Comparison of ENCODE assay signal across 8 cellular contexts in the genomic region with DNA sequence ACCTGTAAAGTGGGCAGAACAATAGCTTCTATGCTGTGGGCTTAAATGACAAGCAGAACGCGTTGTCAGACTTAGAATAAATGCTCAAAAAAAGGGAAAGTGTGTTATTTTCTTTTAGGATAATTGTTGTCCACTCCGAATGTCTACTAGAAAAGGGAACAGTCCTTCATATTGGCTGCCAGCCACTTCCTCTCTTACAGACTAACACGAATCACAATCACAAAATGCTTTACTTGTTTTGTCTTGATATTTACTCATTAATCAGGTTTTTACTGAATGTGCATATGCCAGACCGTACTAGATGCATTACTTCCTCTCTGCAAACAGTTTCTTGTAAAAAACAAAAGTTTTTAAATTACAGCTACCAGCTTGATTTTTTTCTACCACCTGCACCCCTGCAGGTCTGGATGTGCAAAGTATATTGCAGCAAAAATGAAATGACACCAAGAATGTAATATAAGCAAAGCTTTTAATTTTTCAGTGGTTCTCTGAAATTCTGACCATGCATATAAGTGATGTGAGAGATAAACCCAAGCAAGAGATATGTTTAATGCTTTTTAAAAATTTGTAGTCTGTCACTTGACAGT. TPM values are rescaled to one million over a fixed set of nuclear protein-coding genes. Genes with fewer than 3 reads are reported as not detected.
A peak's percentile ranks its signal among the peaks of the same experiment; 100 is the strongest.
DNase-seq lines count a peak whose midpoint lies in the region; ATAC-seq, FAIRE-seq and TF ChIP-seq lines count a peak whose summit lies in the region.

No MANE protein-coding gene starts in this region.

- H3K9me3 Mint-ChIP-seq in activated naive CD4-positive, alpha-beta T cell treated with anti-CD3 and anti-CD28 coated beads, Interleukin-2, amount 50 U/mL, for 72 hours = no peaks in the 10 kb centered on the region
- H3K9me3 Mint-ChIP-seq in type B pancreatic cell = no peaks in the 10 kb centered on the region

- H3K4me3 ChIP-seq in left ventricle myocardium inferior (peak overlapping the region; percentile 99), left lung (peak overlapping the region; percentile 91 to 98)

- H3K27me3 ChIP-seq in left ventricle myocardium inferior (ENCODE audit: low read depth) = no peaks in the 10 kb centered on the region
- H3K27me3 ChIP-seq in left lung = no peaks in the 10 kb centered on the region

- TF ChIP-seq CTCF in left ventricle myocardium inferior (IDR thresholded peaks at IDR 0.05; ENCODE audit: borderline replicate concordance) = no peak
- TF ChIP-seq CTCF in left lung (IDR thresholded peaks at IDR 0.05) = no peak
- TF ChIP-seq CTCF in type B pancreatic cell (conservative IDR thresholded peaks at IDR 0.05) = peak; percentile 45

- H3K4me3 Mint-ChIP-seq in type B pancreatic cell = peak overlapping the region; percentile 96

- TF ChIP-seq POLR2A in H54 (IDR thresholded peaks at IDR 0.05; ENCODE audit: low read depth, low read length) = no peak

- H3K27ac Mint-ChIP-seq in activated naive CD4-positive, alpha-beta T cell treated with anti-CD3 and anti-CD28 coated beads, Interleukin-2, amount 50 U/mL, for 72 hours = peak overlapping the region; percentile 96
- peak overlapping the region; percentile 97 for H3K27ac Mint-ChIP-seq in type B pancreatic cell

- no peaks in the 10 kb centered on the region for H3K27me3 Mint-ChIP-seq in type B pancreatic cell

- intact Hi-C loops in left ventricle myocardium inferior (cut with micrococcal nuclease) (no loop called here), left ventricle myocardium superior (cut with micrococcal nuclease) (no loop called here), left lung (cut with DNase I) (no loop called here)

- DNase-seq in left ventricle myocardium inferior (no peak), left ventricle myocardium superior (no peak), left lung (no peak), type B pancreatic cell (ENCODE audit: extremely low spot score, unreplicated experiment) (no peak), H54 (ENCODE audit: insufficient read length, low spot score) (no peak), AG20443 (ENCODE audit: low spot score) (no peak)
- no peak for DNase-seq in activated naive CD4-positive, alpha-beta T cell treated with anti-CD3 and anti-CD28 coated beads, Interleukin-2, amount 50 U/mL, for 72 hours (ENCODE audit: low spot score in 2 of 2)

- H3K4me1 Mint-ChIP-seq in type B pancreatic cell (ENCODE audit: unreplicated experiment) = peaks cover 33% of the 10 kb centered on the region

- H3K9me3 ChIP-seq in left ventricle myocardium inferior (replicated peaks) = no peaks in the 10 kb centered on the region
- no peaks in the 10 kb centered on the region for H3K9me3 ChIP-seq in left lung

- no peak for FAIRE-seq in H54 (lab: Jason Lieb, UNC)

- H3K4me1 ChIP-seq in left ventricle myocardium inferior (peaks cover 40% of the 10 kb centered on the region), left lung (peaks cover 8 to 15% of the 10 kb centered on the region in 2 donors)

- peaks cover 14 to 16% of the 10 kb centered on the region in 2 donors for H3K36me3 Mint-ChIP-seq in activated naive CD4-positive, alpha-beta T cell treated with anti-CD3 and anti-CD28 coated beads, Interleukin-2, amount 50 U/mL, for 72 hours
- no peaks in the 10 kb centered on the region for H3K36me3 Mint-ChIP-seq in type B pancreatic cell

- H3K27ac ChIP-seq in left ventricle myocardium inferior (replicated peaks) (peak overlapping the region; percentile 97), left lung (peak overlapping the region; percentile 87 to 92)

- no peak for ATAC-seq in left ventricle myocardium superior
- no peak for ATAC-seq in activated naive CD4-positive, alpha-beta T cell treated with anti-CD3 and anti-CD28 coated beads, Interleukin-2, amount 50 U/mL, for 72 hours
- ATAC-seq in left lung = no peak
- ATAC-seq in GM19328 (IDR thresholded peaks at IDR 0.05; ENCODE audit: unreplicated experiment) = no peak

- H3K36me3 ChIP-seq in left ventricle myocardium inferior = peaks cover 2% of the 10 kb centered on the region
- no peaks in the 10 kb centered on the region for H3K36me3 ChIP-seq in left lung

RNA-seq across cellular contexts. Expression of gene DHX35, which starts 0.8 kb away (rescaled TPM):
- total RNA-seq in left ventricle myocardium inferior = 15.8 TPM
- total RNA-seq in left ventricle myocardium superior = 15.4 TPM
- total RNA-seq in activated naive CD4-positive, alpha-beta T cell treated with anti-CD3 and anti-CD28 coated beads, Interleukin-2, amount 50 U/mL, for 72 hours = 10 to 100 TPM; 11.6 to 12.1 TPM
- total RNA-seq in left lung = 1 to 10 TPM; 7.5 to 9.1 TPM
- total RNA-seq in type B pancreatic cell (ENCODE audit: low replicate concordance) = 7.1 and 14.0 TPM in 2 replicates

RNA-seq across cellular contexts. Expression of gene FAM83D, which starts 36.8 kb away (rescaled TPM):
- total RNA-seq in left ventricle myocardium inferior = 0.77 TPM
- total RNA-seq in left ventricle myocardium superior = 0.20 TPM
- total RNA-seq in activated naive CD4-positive, alpha-beta T cell treated with anti-CD3 and anti-CD28 coated beads, Interleukin-2, amount 50 U/mL, for 72 hours = 10 to 100 TPM; 14.5 to 18.4 TPM
- total RNA-seq in left lung = 1 to 10 TPM; 1.5 to 8.5 TPM
- 11.7 and 23.1 TPM in 2 replicates for total RNA-seq in type B pancreatic cell (ENCODE audit: low replicate concordance)
